9 cellular contexts compared by ENCODE assay signal in genomic region chr3:40810813-40811212, GRCh38.
"Had no signal": no experiment of that assay in that cellular context is flagged by ENCODE, and none has a peak within 500 bp of the region (broad histone marks: within the 10 kb centered on the region; RNA-seq: fewer than 3 reads in every experiment).

No MANE protein-coding gene starts in this region.

- DNase-seq: H9, HCEC 1CT, IMR-90, KBM-7 had no signal

- ATAC-seq: GM23338 had no signal

- H3K4me3 Mint-ChIP-seq: GM23338, H9 had no signal

- H3K4me3 ChIP-seq: GM23338 had no signal

- H3K27ac Mint-ChIP-seq: GM23338, H9 had no signal

- H3K9ac ChIP-seq: KMS-11 had no signal

- H2AFZ ChIP-seq: GM23338 had no signal

- H3K4me1 Mint-ChIP-seq: GM23338, H9 had no signal

- H3K27ac ChIP-seq: KMS-11 had no signal

- FAIRE-seq: H1, H54, HTR-8/SVneo had no signal

- H3K4me2 ChIP-seq: GM23338, KMS-11 had no signal
